In the genomic region with DNA sequence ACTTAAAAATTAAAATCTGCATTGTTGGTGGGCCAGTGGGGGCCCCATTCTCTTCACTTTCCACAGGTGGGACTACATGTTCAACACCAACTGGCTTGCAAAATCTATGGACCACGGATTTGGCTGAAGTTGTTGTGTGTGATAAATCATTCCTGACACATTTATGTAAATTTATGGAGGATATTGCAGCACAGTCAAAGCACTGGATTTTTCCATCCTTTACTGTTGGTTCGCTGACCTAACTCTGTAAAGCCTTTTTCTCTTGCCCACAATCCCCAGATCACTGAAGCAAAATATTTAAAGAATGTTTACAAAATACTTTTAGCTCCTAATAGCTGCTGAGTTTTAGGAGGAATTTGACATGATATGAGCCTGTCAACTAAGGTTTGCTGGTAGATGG, we compare ENCODE assay signal across 25 cellular contexts.
DNase-seq lines count a peak whose midpoint lies in the region; ATAC-seq lines count a peak whose summit lies in the region.
"Had no signal": no experiment of that assay in that cellular context is flagged by ENCODE, and none has a peak within 500 bp of the region (broad histone marks: within the 10 kb centered on the region; RNA-seq: fewer than 3 reads in every experiment).

No MANE protein-coding gene starts in this region.

- H3K36me3 Mint-ChIP-seq in activated naive CD8-positive, alpha-beta T cell treated with anti-CD3 and anti-CD28 coated beads for 36 hours, result no peaks in the 10 kb centered on the region
- H3K36me3 Mint-ChIP-seq: CD4-positive, alpha-beta memory T cell; memory B cell had no signal

- no peak overlapping the region for H3K27ac Mint-ChIP-seq in activated naive CD8-positive, alpha-beta T cell treated with anti-CD3 and anti-CD28 coated beads for 36 hours
- H3K27ac Mint-ChIP-seq: activated CD4-positive, alpha-beta memory T cell treated with anti-CD3 and anti-CD28 coated beads, Interleukin-2, amount 10 ng/mL, durations not matched to agents 7 days and 5 days; CD4-positive, alpha-beta memory T cell; endodermal cell; memory B cell; nephron progenitor cell had no signal

- H3K27me3 Mint-ChIP-seq in activated naive CD8-positive, alpha-beta T cell treated with anti-CD3 and anti-CD28 coated beads for 36 hours, result no peaks in the 10 kb centered on the region
- H3K27me3 Mint-ChIP-seq: activated CD4-positive, alpha-beta memory T cell treated with anti-CD3 and anti-CD28 coated beads, Interleukin-2, amount 10 ng/mL, durations not matched to agents 7 days and 5 days; CD4-positive, alpha-beta memory T cell; memory B cell had no signal

- H3K9me3 Mint-ChIP-seq in activated naive CD8-positive, alpha-beta T cell treated with anti-CD3 and anti-CD28 coated beads for 36 hours, result no peaks in the 10 kb centered on the region
- H3K9me3 Mint-ChIP-seq: activated CD4-positive, alpha-beta memory T cell treated with anti-CD3 and anti-CD28 coated beads, Interleukin-2, amount 10 ng/mL, durations not matched to agents 7 days and 5 days; endodermal cell; memory B cell; nephron progenitor cell had no signal

- ATAC-seq in left colon (no peak), HG03378 (IDR thresholded peaks at IDR 0.05; ENCODE audit: unreplicated experiment) (no peak)

- H3K4me3 Mint-ChIP-seq in activated naive CD8-positive, alpha-beta T cell treated with anti-CD3 and anti-CD28 coated beads for 36 hours, result no peak overlapping the region
- H3K4me3 Mint-ChIP-seq: activated CD4-positive, alpha-beta memory T cell treated with anti-CD3 and anti-CD28 coated beads, Interleukin-2, amount 10 ng/mL, durations not matched to agents 7 days and 5 days; CD4-positive, alpha-beta memory T cell; endodermal cell; memory B cell; nephron progenitor cell had no signal

- in situ Hi-C loops in Caki2 (cut with HindIII; ENCODE audit: low pct_unique_long_range_greater_than_20kb, low sequenced_read_pairs), result no loop called here

- DNase-seq in Caki2 (ENCODE audit: low read depth) (peak; percentile 4), LHCN-M2 (ENCODE audit: low read depth) (peak; percentile 35), dedifferentiated amniotic fluid mesenchymal stem cell (ENCODE audit: extremely low spot score) (peak; percentile 73), myocyte (ENCODE audit: low read depth) (peak; percentile 45), left colon (no peak), DMS153 (lab: John Stamatoyannopoulos, UW) (no peak)
- no peak for DNase-seq in activated naive CD8-positive, alpha-beta T cell treated with anti-CD3 and anti-CD28 coated beads for 36 hours
- DNase-seq: activated CD4-positive, alpha-beta memory T cell treated with anti-CD3 and anti-CD28 coated beads, Interleukin-2, amount 10 ng/mL, durations not matched to agents 7 days and 5 days; activated CD4-positive, CD25-positive, alpha-beta regulatory T cell; activated gamma-delta T cell; activated T-cell treated with anti-CD3 and anti-CD28 coated beads for 4 hours; aorta; CD4-positive, alpha-beta memory T cell; colonic mucosa; endodermal cell; kidney; NCI-H1092 treated with DMSO at 0.1 percent for 48 hours; NCI-H2081 treated with DMSO at 0.1 percent for 48 hours; nephron progenitor cell; stimulated activated CD4-positive, alpha-beta T cell treated with anti-CD3 and anti-CD28 coated beads, Interleukin-1b, Interleukin-23, amount 100 ng/mL, for 48 hours; stimulated activated naive CD4-positive, alpha-beta T cell; T1000; tibial artery had no signal

- no peaks in the 10 kb centered on the region for H3K4me1 Mint-ChIP-seq in activated naive CD8-positive, alpha-beta T cell treated with anti-CD3 and anti-CD28 coated beads for 36 hours
- H3K4me1 Mint-ChIP-seq: activated CD4-positive, alpha-beta memory T cell treated with anti-CD3 and anti-CD28 coated beads, Interleukin-2, amount 10 ng/mL, durations not matched to agents 7 days and 5 days; CD4-positive, alpha-beta memory T cell; memory B cell had no signal

- intact Hi-C loops in left colon (cut with DNase I, micrococcal nuclease), result no loop called here

Comparison
In these comparisons a context has a peak if more than half of its experiments do, and no peak if none do; other contexts are left out.
1. DNase-seq: peak in Caki2 (single experiment), LHCN-M2 (single experiment), dedifferentiated amniotic fluid mesenchymal stem cell (single experiment) and myocyte (single experiment); none in left colon (0 of 2), activated naive CD8-positive, alpha-beta T cell treated with anti-CD3 and anti-CD28 coated beads for 36 hours (single experiment) and DMS153 (single experiment).